19 cellular contexts compared by ENCODE assay signal in genomic region chr13:50797081-50797480, GRCh38. TPM values are rescaled to one million over a fixed set of nuclear protein-coding genes. Genes with fewer than 3 reads are reported as not detected.
A peak's percentile ranks its signal among the peaks of the same experiment; 100 is the strongest.
DNase-seq lines count a peak whose midpoint lies in the region; TF ChIP-seq lines count a peak whose summit lies in the region.
"Had no signal": no experiment of that assay in that cellular context is flagged by ENCODE, and none has a peak within 500 bp of the region (broad histone marks: within the 10 kb centered on the region; RNA-seq: fewer than 3 reads in every experiment).

No MANE protein-coding gene starts in this region.

- H3K4me1 ChIP-seq in OCI-LY1 (ENCODE audit: insufficient read depth, low read length, severe bottlenecking) (peaks cover 38% of the 10 kb centered on the region), Karpas-422 (ENCODE audit: low read length) (peaks cover 23% of the 10 kb centered on the region)
- H3K4me1 ChIP-seq: Caco-2 had no signal

- H3K27me3 ChIP-seq in OCI-LY1 (ENCODE audit: insufficient read depth, low read length) (no peaks in the 10 kb centered on the region), Karpas-422 (ENCODE audit: low read length) (no peaks in the 10 kb centered on the region)

- peak overlapping the region; percentile 24 for H3K27ac ChIP-seq in OCI-LY1 (ENCODE audit: low read depth, low read length, poor library complexity, severe bottlenecking)
- H3K27ac ChIP-seq in Karpas-422 (ENCODE audit: low read length) = no peak overlapping the region

- intact Hi-C loops in posterior cingulate gyrus (cut with DNase I) = no loop called here

- H3K4me2 ChIP-seq in OCI-LY1 (ENCODE audit: low read length) (no peak overlapping the region), Karpas-422 (ENCODE audit: low read depth, low read length, poor library complexity, severe bottlenecking) (no peak overlapping the region)

- H3K9me3 ChIP-seq in OCI-LY1 (ENCODE audit: low read length) (peaks cover 9% of the 10 kb centered on the region; the same call in 1 of the 2 replicates), Karpas-422 (ENCODE audit: low read length) (no peaks in the 10 kb centered on the region)
- H3K9me3 ChIP-seq: Caco-2 had no signal

- H3K9ac ChIP-seq in OCI-LY1 (ENCODE audit: low read length) = no peak overlapping the region
- H3K9ac ChIP-seq in Karpas-422 (ENCODE audit: low read length) = no peak overlapping the region

- H2AFZ ChIP-seq in OCI-LY1 (ENCODE audit: low read length) (no peak overlapping the region), Karpas-422 (ENCODE audit: low read length) (no peak overlapping the region)

- H3K4me3 ChIP-seq in OCI-LY1 (ENCODE audit: low read depth, low read length, poor library complexity, severe bottlenecking) = no peak overlapping the region
- no peak overlapping the region for H3K4me3 ChIP-seq in cardiac fibroblast (replicated peaks in 1 of 2; ENCODE audit: low read depth in 2 of 2, low read length in 2 of 2)
- H3K4me3 ChIP-seq in fibroblast of the aortic adventitia (ENCODE audit: low read depth, low read length) = no peak overlapping the region
- H3K4me3 ChIP-seq in Karpas-422 (ENCODE audit: low read length) = no peak overlapping the region

- no peaks in the 10 kb centered on the region for H3K79me2 ChIP-seq in OCI-LY1 (ENCODE audit: insufficient read depth, low read length)
- H3K79me2 ChIP-seq in Karpas-422 (ENCODE audit: low read length) = no peaks in the 10 kb centered on the region

- H3F3A ChIP-seq in OCI-LY1 (ENCODE audit: insufficient read depth, low read length) = no peaks in the 10 kb centered on the region

- TF ChIP-seq CTCF in OCI-LY1 (IDR thresholded peaks at IDR 0.05; ENCODE audit: low read length) (no peak), cardiac fibroblast (IDR thresholded peaks at IDR 0.05; ENCODE audit: low read depth, low read length) (no peak), fibroblast of the aortic adventitia (IDR thresholded peaks at IDR 0.05; ENCODE audit: insufficient read depth, low read length) (no peak)

- DNase-seq in cardiac fibroblast (ENCODE audit: low read depth in 2 of 2) (peak; percentile 8 to 20), fibroblast of the aortic adventitia (ENCODE audit: low read depth) (peak; percentile 52), NCI-H1105 treated with DMSO at 0.1 percent for 48 hours (lab: John Stamatoyannopoulos, UW) (no peak), posterior cingulate gyrus (no peak), Karpas-422 (no peak)
- DNase-seq in stimulated activated CD4-positive, alpha-beta T cell treated with anti-CD3 and anti-CD28 coated beads, Interleukin-4, amount 100 ng/mL, for 4 hours = no peak
- DNase-seq: Caco-2; CD4-positive, CD25-positive, alpha-beta regulatory T cell; DMS153; H7; KG1; NCI-H1092; NCI-H1694; NCI-H2107; NCI-H2227 treated with DMSO at 0.1 percent for 48 hours; NCI-H526 treated with DMSO at 0.1 percent for 48 hours; RPMI8226 had no signal

- no peaks in the 10 kb centered on the region for H3K9me2 ChIP-seq in OCI-LY1 (ENCODE audit: low read depth, low read length)
- H3K9me2 ChIP-seq in Karpas-422 (replicated peaks; ENCODE audit: insufficient read depth, low read length) = no peaks in the 10 kb centered on the region

- no peaks in the 10 kb centered on the region for H3K36me3 ChIP-seq in OCI-LY1 (ENCODE audit: insufficient read depth, low read length)
- no peaks in the 10 kb centered on the region for H3K36me3 ChIP-seq in Karpas-422 (ENCODE audit: insufficient read depth, low read length)

- H4K20me1 ChIP-seq in OCI-LY1 (ENCODE audit: insufficient read depth, low read length) = no peaks in the 10 kb centered on the region
- no peaks in the 10 kb centered on the region for H4K20me1 ChIP-seq in Karpas-422 (ENCODE audit: insufficient read depth, low read depth, low read length)

RNA-seq across cellular contexts. Expression of gene DLEU7, which starts 46.4 kb away (rescaled TPM):
- total RNA-seq in fibroblast of the aortic adventitia (ENCODE audit: low replicate concordance) = under 0.01 TPM in 1 of 2 replicates, not detected in the other
- total RNA-seq in Karpas-422 (2014; rRNA removed; shearing (Covaris generic); ENCODE audit: low replicate concordance) = not detected in 2 replicates
- total RNA-seq: Caco-2; CD4-positive, CD25-positive, alpha-beta regulatory T cell; M059J had no signal

Comparison
In these comparisons a context has a peak if more than half of its experiments do, and no peak if none do; other contexts are left out.
1. DNase-seq: peak in cardiac fibroblast (2 of 2) and fibroblast of the aortic adventitia (single experiment); none in NCI-H1105 treated with DMSO at 0.1 percent for 48 hours (single experiment), posterior cingulate gyrus (0 of 10), Karpas-422 (single experiment) and stimulated activated CD4-positive, alpha-beta T cell treated with anti-CD3 and anti-CD28 coated beads, Interleukin-4, amount 100 ng/mL, for 4 hours (0 of 2).